In genomic region chr13:73158851-73159250, GRCh38 we compare ENCODE assay signal across 18 cellular contexts.
DNase-seq lines count a peak whose midpoint lies in the region; ATAC-seq and TF ChIP-seq lines count a peak whose summit lies in the region.
"Had no signal": no experiment of that assay in that cellular context is flagged by ENCODE, and none has a peak within 500 bp of the region (broad histone marks: within the 10 kb centered on the region; RNA-seq: fewer than 3 reads in every experiment).

No MANE protein-coding gene starts in this region.

- no peaks in the 10 kb centered on the region for H3K36me3 Mint-ChIP-seq in naive thymus-derived CD8-positive, alpha-beta T cell
- no peaks in the 10 kb centered on the region for H3K36me3 Mint-ChIP-seq in effector memory CD8-positive, alpha-beta T cell (ENCODE audit: insufficient read depth)

- POLR2A ChIA-PET in naive thymus-derived CD8-positive, alpha-beta T cell (lab: Charles Lee): no interaction called here

- no peaks in the 10 kb centered on the region for H3K4me1 Mint-ChIP-seq in naive thymus-derived CD8-positive, alpha-beta T cell
- no peaks in the 10 kb centered on the region for H3K4me1 Mint-ChIP-seq in effector memory CD8-positive, alpha-beta T cell (ENCODE audit: low read depth in 2 of 2)
- H3K4me1 Mint-ChIP-seq: T-helper 17 cell had no signal

- H3K9me3 Mint-ChIP-seq in naive thymus-derived CD8-positive, alpha-beta T cell: peaks cover 0 to 14% (median 3%) of the 10 kb centered on the region in 9 donors
- H3K9me3 Mint-ChIP-seq in effector memory CD8-positive, alpha-beta T cell: no peaks in the 10 kb centered on the region
- H3K9me3 Mint-ChIP-seq: stimulated activated naive CD8-positive, alpha-beta T cell treated with anti-CD3 and anti-CD28 coated beads, Interleukin-15, Interleukin-2, amounts not matched to agents 100 ng/mL and 50 ng/mL, for 24 hours had no signal

- peak; percentile 36 for DNase-seq in A172 (ENCODE audit: low spot score)
- DNase-seq in HK-2 (ENCODE audit: unreplicated experiment): peak; percentile 6
- DNase-seq in amniotic epithelial cell (ENCODE audit: low read depth): peak; percentile 48
- peak; percentile 43 for DNase-seq in fibroblast of the aortic adventitia (ENCODE audit: low read depth)
- no peak for DNase-seq in AG08395 (ENCODE audit: low spot score)
- no peak for DNase-seq in GOT3 (lab: John Stamatoyannopoulos, UW)
- DNase-seq in naive thymus-derived CD8-positive, alpha-beta T cell: no peak
- no peak for DNase-seq in effector memory CD8-positive, alpha-beta T cell
- DNase-seq: KBM-7, kidney, mucosa of descending colon, NCI-H146, NCI-H526 treated with DMSO at 0.1 percent for 48 hours, pancreas, RPMI8226, T-helper 17 cell had no signal

- no peaks in the 10 kb centered on the region for H3K27me3 Mint-ChIP-seq in naive thymus-derived CD8-positive, alpha-beta T cell
- peaks cover 13 to 19% of the 10 kb centered on the region in 2 donors for H3K27me3 Mint-ChIP-seq in effector memory CD8-positive, alpha-beta T cell
- H3K27me3 Mint-ChIP-seq: stimulated activated naive CD8-positive, alpha-beta T cell treated with anti-CD3 and anti-CD28 coated beads, Interleukin-15, Interleukin-2, amounts not matched to agents 100 ng/mL and 50 ng/mL, for 24 hours had no signal

- no peak for TF ChIP-seq CTCF in fibroblast of the aortic adventitia (IDR thresholded peaks at IDR 0.05; ENCODE audit: insufficient read depth, low read length)

- no peak overlapping the region for H3K4me3 Mint-ChIP-seq in naive thymus-derived CD8-positive, alpha-beta T cell
- H3K4me3 Mint-ChIP-seq in effector memory CD8-positive, alpha-beta T cell: no peak overlapping the region
- H3K4me3 Mint-ChIP-seq: stimulated activated naive CD8-positive, alpha-beta T cell treated with anti-CD3 and anti-CD28 coated beads, Interleukin-15, Interleukin-2, amounts not matched to agents 100 ng/mL and 50 ng/mL, for 24 hours; T-helper 17 cell had no signal

- no peak for ATAC-seq in naive thymus-derived CD8-positive, alpha-beta T cell
- ATAC-seq in effector memory CD8-positive, alpha-beta T cell (replicated peaks): no peak
- ATAC-seq: mucosa of descending colon, pancreas, T-helper 17 cell had no signal

- no peak overlapping the region for H3K27ac Mint-ChIP-seq in naive thymus-derived CD8-positive, alpha-beta T cell
- no peak overlapping the region for H3K27ac Mint-ChIP-seq in effector memory CD8-positive, alpha-beta T cell
- H3K27ac Mint-ChIP-seq: stimulated activated naive CD8-positive, alpha-beta T cell treated with anti-CD3 and anti-CD28 coated beads, Interleukin-15, Interleukin-2, amounts not matched to agents 100 ng/mL and 50 ng/mL, for 24 hours; T-helper 17 cell had no signal

- no peak overlapping the region for H3K4me3 ChIP-seq in fibroblast of the aortic adventitia (ENCODE audit: low read depth, low read length)
- H3K4me3 ChIP-seq: mucosa of descending colon, pancreas, vagina had no signal

Comparison
In these comparisons a context has a peak if more than half of its experiments do, and no peak if none do; other contexts are left out.
1. DNase-seq: peak in A172 (single experiment), HK-2 (single experiment), amniotic epithelial cell (single experiment) and fibroblast of the aortic adventitia (single experiment); none in AG08395 (single experiment), GOT3 (single experiment), naive thymus-derived CD8-positive, alpha-beta T cell (0 of 10) and effector memory CD8-positive, alpha-beta T cell (0 of 3).